In genomic region chr5:151745071-151745705, GRCh38 we compare ENCODE assay signal across 1 cellular context.
TF ChIP-seq lines count a peak whose summit lies in the region.

No MANE protein-coding gene starts in this region.

TF ChIP-seq in SK-N-SH, 30 proteins besides CTCF, POLR2A, EP300 and RAD21 (continued from another document):
- TF ChIP-seq IRF3 (IDR thresholded peaks at IDR 0.05; ENCODE audit: low read depth, low read length) = no peak
- TF ChIP-seq YY1 (IDR thresholded peaks at IDR 0.05; ENCODE audit: low read depth) = no peak
- TF ChIP-seq PBX3 (IDR thresholded peaks at IDR 0.05) = peak; percentile 89
- 0 out of 2 replicates have a peak, but pooled peaks have one; percentile 20 for TF ChIP-seq ZBTB33 (IDR thresholded peaks at IDR 0.05; ENCODE audit: borderline replicate concordance, low read depth)
- TF ChIP-seq RFX5 (IDR thresholded peaks at IDR 0.05; ENCODE audit: low read length) = no peak
- peak; percentile 13; the same call in 1 of the 2 replicates for TF ChIP-seq POLR2AphosphoS5 (IDR thresholded peaks at IDR 0.05; ENCODE audit: low read depth, low read length)
- TF ChIP-seq TEAD4 (IDR thresholded peaks at IDR 0.05; ENCODE audit: borderline replicate concordance, insufficient read depth) = peak; percentile 23; the same call in 1 of the 2 replicates
- no peak for TF ChIP-seq REST (IDR thresholded peaks at IDR 0.05; ENCODE audit: low read depth, low read length)
- no peak for TF ChIP-seq GABPA (IDR thresholded peaks at IDR 0.05; ENCODE audit: low read depth)
- TF ChIP-seq NRF1 (IDR thresholded peaks at IDR 0.05; ENCODE audit: low read depth, low read length) = no peak
- no peak for TF ChIP-seq CHD2 (IDR thresholded peaks at IDR 0.05; ENCODE audit: low read length, partially characterized antibody)
- TF ChIP-seq MAX (IDR thresholded peaks at IDR 0.05; ENCODE audit: low read depth) = peak; percentile 60; the same call in 1 of the 2 replicates
- TF ChIP-seq FOXM1 (IDR thresholded peaks at IDR 0.05; ENCODE audit: low read depth) = no peak
- no peak for TF ChIP-seq USF2 (IDR thresholded peaks at IDR 0.05; ENCODE audit: borderline replicate concordance, low read depth, low read length)
- peak; percentile 24; the same call in 1 of the 2 replicates for TF ChIP-seq JUND (IDR thresholded peaks at IDR 0.05)
- no peak for TF ChIP-seq FOXJ3 (CRISPR knock-in tag; IDR thresholded peaks at IDR 0.05)
- TF ChIP-seq EZH2phosphoT487 (IDR thresholded peaks at IDR 0.05; ENCODE audit: borderline replicate concordance, low read depth) = no peak
- TF ChIP-seq RCOR1 (IDR thresholded peaks at IDR 0.05; ENCODE audit: low read length) = no peak
- TF ChIP-seq MXI1 (IDR thresholded peaks at IDR 0.05; ENCODE audit: low read depth, low read length) = no peak
